1 cellular context compared by ENCODE assay signal in the genomic region with DNA sequence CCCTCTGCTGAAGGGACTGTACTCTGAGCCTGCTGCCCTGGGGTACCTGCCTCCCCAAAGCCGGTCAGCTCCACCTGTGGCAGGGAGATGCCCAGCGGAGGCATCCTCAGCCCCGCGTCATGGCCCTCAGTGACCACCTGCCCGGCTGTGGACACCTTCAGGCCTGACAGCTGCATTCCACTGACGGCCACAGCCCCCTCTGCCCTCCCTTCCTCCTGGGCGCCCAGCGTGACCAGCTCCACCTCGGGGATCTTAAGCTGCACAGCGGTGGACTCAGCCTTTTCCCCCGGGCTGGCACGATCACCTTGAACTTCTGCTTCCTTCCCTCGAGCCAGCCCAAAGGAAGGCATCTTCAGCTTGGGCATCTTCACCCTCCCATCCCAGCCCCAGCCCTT.
TF ChIP-seq lines count a peak whose summit lies in the region.

No MANE protein-coding gene starts in this region.

TF ChIP-seq in IMR-90, 13 proteins besides CTCF, POLR2A, EP300 and RAD21 (continued from another document):
- no peak for TF ChIP-seq ELK1 (IDR thresholded peaks at IDR 0.05; ENCODE audit: borderline replicate concordance, low read depth, low read length)
- no peak for TF ChIP-seq SMC3 (IDR thresholded peaks at IDR 0.05; ENCODE audit: low read depth, low read length)
- no peak for TF ChIP-seq MXI1 (IDR thresholded peaks at IDR 0.05; ENCODE audit: borderline replicate concordance, low read depth, low read length)
- TF ChIP-seq RCOR1 (IDR thresholded peaks at IDR 0.05; ENCODE audit: insufficient replicate concordance, low read length), result no peak
- TF ChIP-seq NFE2L2 (IDR thresholded peaks at IDR 0.05; ENCODE audit: low read depth, low read length), result no peak
- no peak for TF ChIP-seq BHLHE40 (IDR thresholded peaks at IDR 0.05; ENCODE audit: low read depth, low read length)
